ENCODE assay signal across 20 cellular contexts in genomic region chr11:86490582-86490981, GRCh38.
DNase-seq lines count a peak whose midpoint lies in the region; ATAC-seq, FAIRE-seq and TF ChIP-seq lines count a peak whose summit lies in the region.
"Had no signal": no experiment of that assay in that cellular context is flagged by ENCODE, and none has a peak within 500 bp of the region (broad histone marks: within the 10 kb centered on the region; RNA-seq: fewer than 3 reads in every experiment).

No MANE protein-coding gene starts in this region.

- no peak overlapping the region for H3K4me3 Mint-ChIP-seq in natural killer cell
- H3K4me3 Mint-ChIP-seq: CD14-positive monocyte had no signal

- POLR2A ChIA-PET in K562 (lab: Yijun Ruan, JAX), result interaction anchor here (1.1 to 1.6 kb wide), 2 partner anchors 9 to 18 kb away, joined by 3 read pairs; no protein-coding TSS in a partner anchor

- H3K79me2 ChIP-seq in K562 (ENCODE audit: control insufficient read depth, insufficient read depth, low read length), result no peaks in the 10 kb centered on the region

- no peak overlapping the region for H3K27ac Mint-ChIP-seq in natural killer cell

- TF ChIP-seq CTCF in K562 (IDR thresholded peaks at IDR 0.05 in 2 of 3, conservative IDR thresholded peaks at IDR 0.05 in 1 of 3; ENCODE audit: insufficient read depth in 2 of 3, low read depth in 1 of 3, low read length in 3 of 3), result no peak
- no peak for TF ChIP-seq CTCF in fibroblast of mammary gland (conservative IDR thresholded peaks at IDR 0.05; ENCODE audit: control insufficient read depth, insufficient read depth, low read depth, low read length)
- TF ChIP-seq CTCF in natural killer cell (IDR thresholded peaks at IDR 0.05), result no peak
- no peak for TF ChIP-seq CTCF in psoas muscle (IDR thresholded peaks at IDR 0.05)

- H3K27me3 ChIP-seq in K562 (ENCODE audit: control insufficient read depth in 2 of 2, insufficient read depth in 2 of 2, low read length in 2 of 2) (peaks cover 6 to 14% of the 10 kb centered on the region in 2 experiments; a peak in 3 of 5 replicates), psoas muscle (ENCODE audit: insufficient read depth in 3 of 3, low read length in 2 of 3) (no peaks in the 10 kb centered on the region)

- H3K36me3 Mint-ChIP-seq in natural killer cell, result peaks cover 6% of the 10 kb centered on the region
- H3K36me3 Mint-ChIP-seq: CD14-positive monocyte had no signal

- DNase-seq in NCI-H1092 treated with DMSO at 0.1 percent for 48 hours (lab: John Stamatoyannopoulos, UW) (peak; percentile 1), NCI-H1092 (lab: John Stamatoyannopoulos, UW) (no peak), K562 (ENCODE audit: extremely low read depth in 1 of 4, low spot score in 3 of 4) (no peak), fibroblast of mammary gland (ENCODE audit: low read depth) (peak; percentile 30), natural killer cell (no peak), psoas muscle (no peak), iPS-NIHi7 (ENCODE audit: extremely low spot score) (no peak)
- DNase-seq: DMS79 treated with DMSO at 0.1 percent for 48 hours; GM23248; NCI-H1436; NCI-H2029; NCI-H2171 treated with DMSO at 0.1 percent for 48 hours; NK-92 treated with Interleukin-12 subunit alpha and Interleukin-12 subunit beta, amount 100 ng/mL, for 24 hours; Right ventricle myocardium superior had no signal

- no peaks in the 10 kb centered on the region for H3K9me3 ChIP-seq in K562 (replicated peaks; ENCODE audit: control insufficient read depth, insufficient read depth, low read depth, low read length)
- H3K9me3 ChIP-seq in psoas muscle, result no peaks in the 10 kb centered on the region
- H3K9me3 ChIP-seq: HAP-1 had no signal

- TF ChIP-seq POLR2A in K562 (conservative IDR thresholded peaks at IDR 0.05), result no peak

- H3K27ac ChIP-seq in K562 (ENCODE audit: extremely low read depth, low read depth, low read length) (no peak overlapping the region), psoas muscle (no peak overlapping the region)
- H3K27ac ChIP-seq: 22Rv1, GM23248, KMS-11 had no signal

- H3K9ac ChIP-seq in K562 (ENCODE audit: insufficient read depth in 1 of 2, low read depth in 2 of 2, low read length in 2 of 2), result no peak overlapping the region
- H3K9ac ChIP-seq: GM23248, KMS-11 had no signal

- H3K4me2 ChIP-seq in K562 (ENCODE audit: insufficient read depth, low read length), result no peak overlapping the region
- H3K4me2 ChIP-seq: KMS-11 had no signal

- no TSS peak for BruUV-seq in K562 (replicated peaks; lab: Mats Ljungman, UMichigan)

- H3K4me3 ChIP-seq in K562 (no peak overlapping the region), fibroblast of mammary gland (ENCODE audit: control insufficient read depth, low read depth, low read length) (no peak overlapping the region), psoas muscle (no peak overlapping the region)
- H3K4me3 ChIP-seq: GM23248, HAP-1 had no signal

- no peak overlapping the region for H2AFZ ChIP-seq in K562 (ENCODE audit: low read depth, low read length)
- H2AFZ ChIP-seq: GM23248 had no signal

- CTCF ChIA-PET in K562 (lab: Yijun Ruan, JAX; ENCODE audit: low intra/inter-chr PET ratio), result no interaction called here

- H3K36me3 ChIP-seq in K562 (ENCODE audit: control insufficient read depth, insufficient read depth, low read length) (no peaks in the 10 kb centered on the region), psoas muscle (ENCODE audit: insufficient read depth in 1 of 2, low read depth in 1 of 2) (peaks cover 0 to 5% of the 10 kb centered on the region in 2 donors)
- H3K36me3 ChIP-seq: HAP-1 had no signal

- TF ChIP-seq RAD21 in K562 (CRISPR knock-in tag; conservative IDR thresholded peaks at IDR 0.05 in 1 of 2, IDR thresholded peaks at IDR 0.05 in 1 of 2), result no peak

- FAIRE-seq in K562 (lab: Jason Lieb, UNC), result no peak
- FAIRE-seq: HepG2 had no signal

- no peaks in the 10 kb centered on the region for H3K4me1 ChIP-seq in K562 (replicated peaks in 1 of 2; ENCODE audit: control insufficient read depth in 2 of 2, insufficient read depth in 2 of 2, low read length in 2 of 2)
- H3K4me1 ChIP-seq in psoas muscle, result no peaks in the 10 kb centered on the region
- H3K4me1 ChIP-seq: HAP-1 had no signal

- no peaks in the 10 kb centered on the region for H3K9me1 ChIP-seq in K562 (ENCODE audit: control insufficient read depth, insufficient read depth, low read length)

- H3K9me3 Mint-ChIP-seq in natural killer cell, result no peaks in the 10 kb centered on the region
- H3K9me3 Mint-ChIP-seq: CD14-positive monocyte had no signal

- H3K27me3 Mint-ChIP-seq in natural killer cell (ENCODE audit: low read depth in 2 of 2), result peaks cover 36 to 51% of the 10 kb centered on the region in 2 donors

- H4K20me1 ChIP-seq in K562 (replicated peaks; ENCODE audit: control insufficient read depth, insufficient read depth, low read length), result no peaks in the 10 kb centered on the region

- ATAC-seq in K562 (no peak), GM18511 (IDR thresholded peaks at IDR 0.05; ENCODE audit: unreplicated experiment) (no peak), natural killer cell (no peak), psoas muscle (no peak)
- ATAC-seq: HepG2 had no signal

- in situ Hi-C loops in K562 (cut with MboI), result no loop called here

- intact Hi-C loops in K562 (cut with micrococcal nuclease) (no loop called here), natural killer cell (cut with micrococcal nuclease) (no loop called here), psoas muscle (cut with DNase I) (no loop called here)

- TF ChIP-seq EP300 in K562 (IDR thresholded peaks at IDR 0.05; ENCODE audit: low read length), result no peak

- peaks cover 40 to 51% of the 10 kb centered on the region in 2 donors for H3K4me1 Mint-ChIP-seq in natural killer cell
- H3K4me1 Mint-ChIP-seq: CD14-positive monocyte had no signal

TF ChIP-seq in K562, 482 proteins besides CTCF, POLR2A, EP300 and RAD21:
- no peak for TF ChIP-seq FOXP4 (CRISPR knock-in tag; IDR thresholded peaks at IDR 0.05; ENCODE audit: borderline replicate concordance)
- TF ChIP-seq NFIC (IDR thresholded peaks at IDR 0.05), result peak; percentile 84
- no peak for TF ChIP-seq RB1 (IDR thresholded peaks at IDR 0.05; ENCODE audit: low read depth)
TF ChIP-seq in K562: peak in this region for 1.

Comparison
In these comparisons a context has a peak if more than half of its experiments do, and no peak if none do; other contexts are left out.
1. DNase-seq: peak in NCI-H1092 treated with DMSO at 0.1 percent for 48 hours (single experiment) and fibroblast of mammary gland (single experiment); none in NCI-H1092 (single experiment), K562 (0 of 4), natural killer cell (single experiment), psoas muscle (0 of 2) and iPS-NIHi7 (single experiment).